9 cellular contexts compared by ENCODE assay signal in genomic region chr3:186241910-186242821, GRCh38.
DNase-seq lines count a peak whose midpoint lies in the region; ATAC-seq and TF ChIP-seq lines count a peak whose summit lies in the region.
"Had no signal": no experiment of that assay in that cellular context is flagged by ENCODE, and none has a peak within 500 bp of the region (broad histone marks: within the 10 kb centered on the region; RNA-seq: fewer than 3 reads in every experiment).

No MANE protein-coding gene starts in this region.

- peak; percentile 96 for ATAC-seq in left lung

- H3K4me1 ChIP-seq in colonic mucosa: no peaks in the 10 kb centered on the region
- peaks cover 10% of the 10 kb centered on the region in 2 donors for H3K4me1 ChIP-seq in left lung

- H3K27ac ChIP-seq in colonic mucosa: no peak overlapping the region
- H3K27ac ChIP-seq in left lung: peak overlapping the region in 1 of 2 donors; percentile 49
- H3K27ac ChIP-seq: ovary had no signal

- DNase-seq in NCI-H1105 treated with DMSO at 0.1 percent for 48 hours (lab: John Stamatoyannopoulos, UW) (peak; percentile 5), NCI-H1105 (lab: John Stamatoyannopoulos, UW) (no peak), H7 (peak; percentile 90), LHCN-M2 (ENCODE audit: low read depth) (peak; percentile 90), UCSD-AML1 (lab: John Stamatoyannopoulos, UW; ENCODE audit: unreplicated experiment) (peak; percentile 82), colonic mucosa (peak; percentile 64), left lung (peak; percentile 78 to 85)
- peak; percentile 38 to 50 for DNase-seq in stimulated activated CD4-positive, alpha-beta T cell treated with anti-CD3 and anti-CD28 coated beads, Interleukin-4, amount 100 ng/mL, for 48 hours (ENCODE audit: low read depth in 2 of 2)

- H3K9ac ChIP-seq in colonic mucosa (ENCODE audit: low read depth in 2 of 2, low read length in 2 of 2): no peak overlapping the region

- H3K4me3 ChIP-seq in H7 (ENCODE audit: insufficient read depth, low read depth, low read length): no peak overlapping the region
- peak overlapping the region; percentile 6 for H3K4me3 ChIP-seq in colonic mucosa
- peak overlapping the region in 1 of 2 donors; percentile 36 for H3K4me3 ChIP-seq in left lung
- H3K4me3 ChIP-seq: ovary had no signal

- no peaks in the 10 kb centered on the region for H3K9me3 ChIP-seq in colonic mucosa
- H3K9me3 ChIP-seq in left lung: no peaks in the 10 kb centered on the region
- H3K9me3 ChIP-seq: ovary had no signal

- no peaks in the 10 kb centered on the region for H3K27me3 ChIP-seq in H7 (ENCODE audit: control insufficient read depth, insufficient read depth, low read length)
- H3K27me3 ChIP-seq in colonic mucosa: no peaks in the 10 kb centered on the region
- H3K27me3 ChIP-seq in left lung: no peaks in the 10 kb centered on the region
- H3K27me3 ChIP-seq: ovary had no signal

- TF ChIP-seq CTCF in colonic mucosa (IDR thresholded peaks at IDR 0.05) (peak; percentile 43), left lung (IDR thresholded peaks at IDR 0.05) (peak; percentile 36 to 50)

- intact Hi-C loops in colonic mucosa (cut with DNase I): loop anchor here (2.0 kb wide), 1 partner anchor 259 kb away; no protein-coding TSS in a partner anchor
- intact Hi-C loops in left lung (cut with DNase I): no loop called here

- H3K36me3 ChIP-seq in H7 (replicated peaks; ENCODE audit: control insufficient read depth, insufficient read depth, low read length) (no peaks in the 10 kb centered on the region), colonic mucosa (no peaks in the 10 kb centered on the region), left lung (peaks cover 0 to 11% of the 10 kb centered on the region in 2 donors)
- H3K36me3 ChIP-seq: ovary had no signal
